In the genomic region with DNA sequence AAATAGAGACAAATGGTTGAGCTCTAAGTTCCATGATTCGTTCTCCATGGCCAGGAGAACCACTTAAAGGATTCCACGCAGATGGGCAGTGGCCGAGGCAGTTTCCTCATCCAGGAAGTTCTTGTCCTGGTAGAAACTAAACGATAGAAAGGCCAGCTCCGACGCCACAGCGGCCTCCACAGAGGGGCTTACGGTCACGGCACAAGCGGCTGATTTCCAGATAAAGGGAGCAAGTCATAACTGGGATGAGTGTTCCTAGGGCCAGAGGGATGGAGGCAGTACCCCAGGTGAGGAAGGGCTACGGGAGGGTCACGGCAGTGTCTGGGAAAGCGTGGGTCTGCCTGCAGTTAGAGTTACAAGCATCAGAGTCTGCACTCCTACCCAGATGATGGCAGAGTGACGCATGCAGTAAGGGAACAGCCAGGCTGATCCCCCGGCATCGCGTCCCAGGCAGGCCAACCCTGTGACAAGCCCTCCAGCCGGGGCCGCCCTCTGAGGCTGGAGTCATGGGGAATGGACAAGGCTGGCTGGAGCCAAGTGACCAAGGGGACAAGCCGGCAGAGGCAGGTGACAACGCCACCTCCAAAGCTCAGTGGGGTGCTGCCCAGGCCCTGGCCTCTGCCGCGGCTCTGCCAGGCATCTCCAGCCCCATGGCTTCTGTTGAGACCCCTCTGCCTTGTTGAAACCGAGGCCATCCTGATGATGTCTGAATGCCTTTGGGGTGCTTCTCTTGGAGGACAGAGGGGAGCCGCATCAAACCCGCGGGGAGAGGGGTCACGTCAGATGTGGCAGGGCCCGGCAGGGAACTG, we compare ENCODE assay signal across 16 cellular contexts.
DNase-seq lines count a peak whose midpoint lies in the region; ATAC-seq and TF ChIP-seq lines count a peak whose summit lies in the region.
"Had no signal": no experiment of that assay in that cellular context is flagged by ENCODE, and none has a peak within 500 bp of the region (broad histone marks: within the 10 kb centered on the region; RNA-seq: fewer than 3 reads in every experiment).

No MANE protein-coding gene starts in this region.

- no peaks in the 10 kb centered on the region for H3K4me1 ChIP-seq in lower lobe of right lung

- CTCF ChIA-PET in WTC11 (lab: Charles Lee): no interaction called here

- no peaks in the 10 kb centered on the region for H3K36me3 Mint-ChIP-seq in WTC11
- H3K36me3 Mint-ChIP-seq: CD8-positive, alpha-beta T cell had no signal

- ATAC-seq in WTC11 (no peak), lower lobe of right lung (no peak), sciatic nerve (no peak)
- ATAC-seq: CD8-positive, alpha-beta T cell had no signal

- H3K9me3 ChIP-seq in lower lobe of right lung: no peaks in the 10 kb centered on the region

- DNase-seq in D341Med (ENCODE audit: low spot score): peak; percentile 14
- peak; percentile 6 for DNase-seq in WTC11 (ENCODE audit: low spot score)
- DNase-seq in lower lobe of right lung: peak; percentile 30
- DNase-seq in sciatic nerve (ENCODE audit: low spot score): peak; percentile 50
- DNase-seq in SW 1271 (lab: John Stamatoyannopoulos, UW): no peak
- no peak for DNase-seq in NCI-H2107 (lab: John Stamatoyannopoulos, UW)
- no peak for DNase-seq in stimulated activated CD4-positive, alpha-beta T cell treated with anti-CD3 and anti-CD28 coated beads, Interleukin-1b, Interleukin-23, amount 100 ng/mL, for 48 hours
- DNase-seq in AML-193 (lab: John Stamatoyannopoulos, UW): no peak
- DNase-seq: ACHN; CD8-positive, alpha-beta T cell; KBM-7; NCI-H1092; NCI-H1694 treated with DMSO at 0.1 percent for 48 hours; NCI-H446 treated with DMSO at 0.1 percent for 48 hours; NCI-H748 treated with DMSO at 0.1 percent for 48 hours had no signal

- no peaks in the 10 kb centered on the region for H3K27me3 Mint-ChIP-seq in WTC11 (ENCODE audit: low read depth)

- no peak overlapping the region for H3K27ac ChIP-seq in lower lobe of right lung

- TF ChIP-seq CTCF in WTC11 (IDR thresholded peaks at IDR 0.05) (no peak), lower lobe of right lung (IDR thresholded peaks at IDR 0.05) (no peak)

- H3K4me3 ChIP-seq in lower lobe of right lung: no peak overlapping the region

- H3K4me1 Mint-ChIP-seq in WTC11: peaks cover 4% of the 10 kb centered on the region; the same call in 1 of the 2 replicates
- H3K4me1 Mint-ChIP-seq: B cell had no signal

- no peaks in the 10 kb centered on the region for H3K36me3 ChIP-seq in lower lobe of right lung

- no peak overlapping the region for H3K27ac Mint-ChIP-seq in WTC11
- H3K27ac Mint-ChIP-seq: B cell; CD8-positive, alpha-beta T cell had no signal

- peaks cover 22% of the 10 kb centered on the region for H3K27me3 ChIP-seq in lower lobe of right lung (ENCODE audit: low read depth)

- no peaks in the 10 kb centered on the region for H3K9me3 Mint-ChIP-seq in WTC11
- H3K9me3 Mint-ChIP-seq: CD8-positive, alpha-beta T cell had no signal

- POLR2A ChIA-PET in WTC11 (lab: Charles Lee): no interaction called here

- H3K4me3 Mint-ChIP-seq in WTC11: no peak overlapping the region
- H3K4me3 Mint-ChIP-seq: CD8-positive, alpha-beta T cell had no signal

- intact Hi-C loops in lower lobe of right lung (cut with DNase I) (no loop called here), sciatic nerve (cut with DNase I) (no loop called here)

TF ChIP-seq in WTC11, 78 proteins besides CTCF, POLR2A, EP300 and RAD21:
- no peak for TF ChIP-seq TP53 (CRISPR knock-in tag; IDR thresholded peaks at IDR 0.05)

Comparison
In these comparisons a context has a peak if more than half of its experiments do, and no peak if none do; other contexts are left out.
1. DNase-seq: peak in D341Med (single experiment), WTC11 (single experiment), lower lobe of right lung (single experiment) and sciatic nerve (single experiment); none in SW 1271 (0 of 2), NCI-H2107 (single experiment), stimulated activated CD4-positive, alpha-beta T cell treated with anti-CD3 and anti-CD28 coated beads, Interleukin-1b, Interleukin-23, amount 100 ng/mL, for 48 hours (single experiment) and AML-193 (0 of 2).